14 cellular contexts compared by ENCODE assay signal in genomic region chr20:47256665-47257236, GRCh38.
DNase-seq lines count a peak whose midpoint lies in the region; FAIRE-seq and TF ChIP-seq lines count a peak whose summit lies in the region.
"Had no signal": no experiment of that assay in that cellular context is flagged by ENCODE, and none has a peak within 500 bp of the region (broad histone marks: within the 10 kb centered on the region; RNA-seq: fewer than 3 reads in every experiment).

No MANE protein-coding gene starts in this region.

- POLR2A ChIA-PET in RWPE1 (lab: Yijun Ruan, JAX; ENCODE audit: low non-redundant PET) = no interaction called here

- no peaks in the 10 kb centered on the region for H3K9me3 ChIP-seq in BLaER1

- peaks cover 2% of the 10 kb centered on the region for H3K27me3 Mint-ChIP-seq in nephron progenitor cell (ENCODE audit: low read depth, poor library complexity)
- H3K27me3 Mint-ChIP-seq: CD4-positive, alpha-beta T cell; T-helper 17 cell had no signal

- H3K36me3 ChIP-seq in BLaER1 = peaks cover 90% of the 10 kb centered on the region

- H3K9me3 Mint-ChIP-seq in nephron progenitor cell = no peaks in the 10 kb centered on the region
- H3K9me3 Mint-ChIP-seq: CD4-positive, alpha-beta T cell had no signal

- no peak for FAIRE-seq in RCC 7860 (lab: Jason Lieb, UNC)

- H3K27ac ChIP-seq in BLaER1 (peak overlapping the region; percentile 65), RWPE1 (peak overlapping the region; percentile 33), dorsolateral prefrontal cortex (peak overlapping the region in 38 of 59 donors; percentile 0 to 78 (median 46))
- H3K27ac ChIP-seq: parathyroid adenoma had no signal

- H3K9ac ChIP-seq in BLaER1 = peak overlapping the region; percentile 52; the same call in 1 of the 2 replicates
- H3K9ac ChIP-seq: parathyroid adenoma had no signal

- TF ChIP-seq CTCF in RWPE1 (conservative IDR thresholded peaks at IDR 0.05; ENCODE audit: low read depth) (no peak), dorsolateral prefrontal cortex (IDR thresholded peaks at IDR 0.05 in 54 of 56, conservative IDR thresholded peaks at IDR 0.05 in 2 of 56; ENCODE audit: low read depth in 1 of 56, partially characterized antibody in 56 of 56) (no peak), nephron progenitor cell (IDR thresholded peaks at IDR 0.05) (no peak)

- CTCF ChIA-PET in RWPE1 (lab: Yijun Ruan, JAX) = interaction anchor here (0.6 to 1.0 kb wide), 3 partner anchors 127 to 1960 kb away, joined by 3 to 5 read pairs (median 3); no protein-coding TSS in a partner anchor

- DNase-seq in RWPE1 (ENCODE audit: low spot score) (no peak), dorsolateral prefrontal cortex (no peak), nephron progenitor cell (no peak), NOMO-1 (lab: John Stamatoyannopoulos, UW; ENCODE audit: unreplicated experiment in 2 of 2) (no peak), RCC 7860 (ENCODE audit: low spot score) (no peak), MV-4-11 (lab: John Stamatoyannopoulos, UW) (no peak)
- no peak for DNase-seq in stimulated activated CD4-positive, alpha-beta T cell treated with anti-CD3 and anti-CD28 coated beads, Interleukin-4, amount 100 ng/mL, for 24 hours
- DNase-seq: CD4-positive, alpha-beta T cell; left colon; NCI-H146; NK-92 treated with Interleukin-12 subunit alpha and Interleukin-12 subunit beta, amount 100 ng/mL, for 24 hours; T-helper 17 cell had no signal

- peaks cover 32% of the 10 kb centered on the region for H3K4me1 Mint-ChIP-seq in nephron progenitor cell

- peaks cover 75% of the 10 kb centered on the region for H3K36me3 Mint-ChIP-seq in nephron progenitor cell (ENCODE audit: low read depth)

- H3K4me3 ChIP-seq in BLaER1 = no peak overlapping the region
- no peak overlapping the region for H3K4me3 ChIP-seq in dorsolateral prefrontal cortex

- H3K27me3 ChIP-seq in BLaER1 = no peaks in the 10 kb centered on the region
- H3K27me3 ChIP-seq in dorsolateral prefrontal cortex = no peaks in the 10 kb centered on the region

- intact Hi-C loops in dorsolateral prefrontal cortex (cut with DNase I) = no loop called here

- H3K4me2 ChIP-seq in BLaER1 = peak overlapping the region; percentile 15

- H3K4me3 Mint-ChIP-seq in nephron progenitor cell = no peak overlapping the region
- H3K4me3 Mint-ChIP-seq: CD4-positive, alpha-beta T cell; T-helper 17 cell had no signal

- peaks cover 88% of the 10 kb centered on the region for H3K4me1 ChIP-seq in BLaER1

- H4K20me1 ChIP-seq in BLaER1 = peaks cover 50% of the 10 kb centered on the region

- H3K27ac Mint-ChIP-seq in nephron progenitor cell = peak overlapping the region; percentile 62
- H3K27ac Mint-ChIP-seq: CD4-positive, alpha-beta T cell; T-helper 17 cell had no signal
